8 cellular contexts compared by ENCODE assay signal in genomic region chr1:150008699-150009098, GRCh38. TPM values are rescaled to one million over a fixed set of nuclear protein-coding genes. Genes with fewer than 3 reads are reported as not detected.
A peak's percentile ranks its signal among the peaks of the same experiment; 100 is the strongest.
DNase-seq lines count a peak whose midpoint lies in the region; ATAC-seq, FAIRE-seq and TF ChIP-seq lines count a peak whose summit lies in the region.

No MANE protein-coding gene starts in this region.

- H3K9ac ChIP-seq in GM23248 (peak overlapping the region; percentile 100), duodenal mucosa (ENCODE audit: low read depth in 1 of 2, low read length in 2 of 2) (peak overlapping the region; percentile 95 to 99)

- H3K27ac ChIP-seq in GM23248 (peak overlapping the region; percentile 100), duodenal mucosa (ENCODE audit: low read depth, low read length) (no peak overlapping the region), ovary (peak overlapping the region in 1 of 2 donors; percentile 93)

- in situ Hi-C loops in GM23248 (cut with MboI) = no loop called here

- H3K9me2 ChIP-seq in GM23248 (ENCODE audit: insufficient read depth) = no peaks in the 10 kb centered on the region

- H3K36me3 ChIP-seq in GM23248 (ENCODE audit: low read depth) = 0 out of 2 replicates have a peak, but pooled peaks cover 5% of the 10 kb centered on the region
- peaks cover 0 to 6% of the 10 kb centered on the region in 2 donors for H3K36me3 ChIP-seq in duodenal mucosa (ENCODE audit: control insufficient read depth in 1 of 2, insufficient read depth in 2 of 2, low read length in 2 of 2)
- no peaks in the 10 kb centered on the region for H3K36me3 ChIP-seq in ovary

- H3K27me3 ChIP-seq in GM23248 (replicated peaks; ENCODE audit: insufficient read depth) (no peaks in the 10 kb centered on the region), duodenal mucosa (ENCODE audit: control insufficient read depth in 1 of 2, insufficient read depth in 2 of 2, low read length in 2 of 2) (no peaks in the 10 kb centered on the region), ovary (no peaks in the 10 kb centered on the region)

- no peak for TF ChIP-seq POLR2A in ovary (IDR thresholded peaks at IDR 0.05)

- H3K79me2 ChIP-seq in GM23248 (ENCODE audit: insufficient read depth) = peaks cover 65% of the 10 kb centered on the region

- peaks cover 34% of the 10 kb centered on the region for H3K4me1 ChIP-seq in GM23248 (ENCODE audit: insufficient read depth)
- H3K4me1 ChIP-seq in duodenal mucosa (ENCODE audit: control insufficient read depth in 1 of 2, insufficient read depth in 2 of 2, low read length in 2 of 2) = peaks cover 20 to 28% of the 10 kb centered on the region in 2 donors
- H3K4me1 ChIP-seq in ovary (ENCODE audit: insufficient read depth) = peaks cover 9% of the 10 kb centered on the region

- TF ChIP-seq CTCF in ovary (IDR thresholded peaks at IDR 0.05) = no peak

- H3K27me3 Mint-ChIP-seq in stimulated activated memory B cell treated with anti-CD40 and anti-IgM and Interleukin-4, amounts not matched to agents 10 μg/mL and 1 μg/mL and 100 μg/mL, for 72 hours = peaks cover 14% of the 10 kb centered on the region

- TF ChIP-seq EP300 in ovary (IDR thresholded peaks at IDR 0.05) = no peak

- H3K9me3 Mint-ChIP-seq in stimulated activated memory B cell treated with anti-CD40 and anti-IgM and Interleukin-4, amounts not matched to agents 10 μg/mL and 1 μg/mL and 100 μg/mL, for 72 hours = no peaks in the 10 kb centered on the region

- H3K9me3 ChIP-seq in GM23248 (ENCODE audit: low read depth) (no peaks in the 10 kb centered on the region), duodenal mucosa (ENCODE audit: control insufficient read depth in 1 of 2, low read length in 2 of 2) (no peaks in the 10 kb centered on the region), ovary (no peaks in the 10 kb centered on the region)

- ATAC-seq in stimulated activated memory B cell treated with anti-CD40 and anti-IgM and Interleukin-4, amounts not matched to agents 10 μg/mL and 1 μg/mL and 100 μg/mL, for 72 hours = no peak

- FAIRE-seq in GM19239 (lab: Jason Lieb, UNC) = no peak

- no peak overlapping the region for H3K4me3 Mint-ChIP-seq in stimulated activated memory B cell treated with anti-CD40 and anti-IgM and Interleukin-4, amounts not matched to agents 10 μg/mL and 1 μg/mL and 100 μg/mL, for 72 hours

- H3K4me2 ChIP-seq in GM23248 (ENCODE audit: unreplicated experiment) = peak overlapping the region; percentile 99

- H3K4me1 Mint-ChIP-seq in stimulated activated memory B cell treated with anti-CD40 and anti-IgM and Interleukin-4, amounts not matched to agents 10 μg/mL and 1 μg/mL and 100 μg/mL, for 72 hours = peaks cover 12% of the 10 kb centered on the region

- H4K20me1 ChIP-seq in GM23248 (ENCODE audit: insufficient read depth) = peaks cover 9% of the 10 kb centered on the region; the same call in 1 of the 2 replicates

- intact Hi-C loops in ovary (cut with DNase I) = loop anchor here in 2 of 4 donors (2.0 to 10.0 kb wide), 2 partner anchors 46 to 58 kb away; partner anchors contain the start of gene VPS45 (in 1 of the 2)

- H3K4me3 ChIP-seq in GM23248 (peak overlapping the region; percentile 100), duodenal mucosa (ENCODE audit: low read depth in 1 of 2, low read length in 2 of 2) (peak overlapping the region; percentile 98 to 99), ovary (peak overlapping the region; percentile 64)

- peaks cover 22% of the 10 kb centered on the region for H3K36me3 Mint-ChIP-seq in stimulated activated memory B cell treated with anti-CD40 and anti-IgM and Interleukin-4, amounts not matched to agents 10 μg/mL and 1 μg/mL and 100 μg/mL, for 72 hours

- no peak overlapping the region for H3K27ac Mint-ChIP-seq in stimulated activated memory B cell treated with anti-CD40 and anti-IgM and Interleukin-4, amounts not matched to agents 10 μg/mL and 1 μg/mL and 100 μg/mL, for 72 hours

- 49% methylated on average over 6 of the region's 6 CpGs for WGBS in GM23248 (ENCODE audit: low coverage in 1 of 2, low lambda C conversion rate in 2 of 2, missing lambda C conversion rate in 2 of 2), 2 experiments
- 24 to 38% (median 31%) methylated on average over 6 of the region's 6 CpGs for WGBS in ovary, 3 donors

- H2AFZ ChIP-seq in GM23248 = no peak overlapping the region

- DNase-seq in GM23248 = no peak
- DNase-seq in NCI-H526 (lab: John Stamatoyannopoulos, UW) = peak; percentile 52 to 61
- DNase-seq in ovary = no peak
- DNase-seq in GM19239 (ENCODE audit: insufficient read length, low spot score) = no peak
- no peak for DNase-seq in iPS-NIHi11 (ENCODE audit: low spot score)
- no peak for DNase-seq in NCI-H1048 (lab: John Stamatoyannopoulos, UW)

- H3F3A ChIP-seq in GM23248 (ENCODE audit: insufficient read depth) = peaks cover 40% of the 10 kb centered on the region

RNA-seq across cellular contexts. Expression of gene OTUD7B, which starts 1.8 kb away (rescaled TPM):
- 20.1 and 20.2 TPM in 2 replicates for total RNA-seq in GM23248 (2014; rRNA removed; shearing (Covaris generic))
- polyA plus RNA-seq in GM23248 (2016; fragmentation: Nextera tagmentation; extraction: Ambion mirVana) (3.1 and 3.5 TPM in 2 replicates), ovary (10 to 100 TPM in 1 of 2 donors, 1 to 10 TPM in 1; 9.4 to 17.3 TPM)
- total RNA-seq in ovary = 10 to 100 TPM; 16.5 to 40.1 (median 34.1) TPM

RNA-seq across cellular contexts. Expression of gene VPS45, which starts 58.9 kb away (rescaled TPM):
- 42.0 and 49.2 TPM in 2 replicates for total RNA-seq in GM23248 (2014; rRNA removed; shearing (Covaris generic))
- polyA plus RNA-seq in GM23248 (2016; fragmentation: Nextera tagmentation; extraction: Ambion mirVana) = 38.9 and 41.7 TPM in 2 replicates
- total RNA-seq in ovary = 10 to 100 TPM; 19.1 to 39.1 (median 32.7) TPM
- polyA plus RNA-seq in ovary = 10 to 100 TPM; 16.8 to 45.8 TPM

Comparison
In these comparisons a context has a peak if more than half of its experiments do, and no peak if none do; other contexts are left out.
1. DNase-seq: peak in NCI-H526 (2 of 2); none in GM23248 (single experiment), ovary (0 of 5), GM19239 (single experiment), iPS-NIHi11 (single experiment) and NCI-H1048 (single experiment).
2. Peak in every context shown above with its lines, with median percentiles within 50 percentile points of each other: H3K4me3 ChIP-seq.